26 cellular contexts compared by ENCODE assay signal in the genomic region with DNA sequence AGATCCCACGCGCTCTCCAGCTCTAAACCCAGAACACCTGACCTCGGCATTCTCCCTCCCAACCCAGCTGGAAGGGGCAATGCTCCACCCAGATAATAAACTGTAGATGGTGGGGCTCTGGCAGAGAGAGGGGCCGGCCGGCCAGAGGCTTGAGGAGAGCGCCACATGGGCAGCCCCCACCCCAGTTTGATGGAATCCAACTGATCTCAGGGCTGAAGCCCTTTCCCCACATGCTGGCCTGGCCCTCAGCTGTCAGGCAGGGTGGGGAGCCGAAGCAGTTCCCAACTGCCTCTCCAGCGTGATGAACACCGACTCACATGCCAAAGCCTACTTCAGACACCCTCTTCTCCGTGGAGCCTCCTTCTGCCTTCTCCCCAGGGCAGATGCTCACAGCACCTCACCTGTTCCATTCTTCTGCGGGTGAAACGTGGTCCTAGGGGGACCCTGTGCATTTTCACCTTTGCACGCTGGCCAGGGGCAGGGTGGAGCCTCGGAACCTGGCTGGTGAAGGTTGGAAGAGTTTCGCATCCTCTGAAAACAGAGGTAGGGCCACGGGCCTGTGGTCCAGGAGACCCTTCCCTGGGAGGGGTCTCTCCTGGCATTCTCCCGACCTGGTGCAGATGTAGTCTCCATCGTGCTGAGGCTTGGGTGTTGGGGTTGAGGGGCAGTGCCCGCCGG.
"Had no signal": no experiment of that assay in that cellular context is flagged by ENCODE, and none has a peak within 500 bp of the region (broad histone marks: within the 10 kb centered on the region; RNA-seq: fewer than 3 reads in every experiment).

No MANE protein-coding gene starts in this region.

- DNase-seq: activated B cell treated with CpG ODN at 0.5 μM for 24 hours; activated CD4-positive, alpha-beta T cell treated with anti-CD3 and anti-CD28 coated beads for 36 hours; activated CD4-positive, alpha-beta T cell treated with anti-CD3 and anti-CD28 coated beads, Interleukin-2, amount 50 U/mL, for 4 hours; activated CD8-positive, alpha-beta memory T cell treated with anti-CD3 and anti-CD28 coated beads, Interleukin-2, amount 50 U/mL, for 48 hours; activated naive CD4-positive, alpha-beta T cell; activated T-cell treated with anti-CD3 and anti-CD28 coated beads, Interleukin-2, amount 50 U/mL, for 4 hours; adrenal gland; brain microvascular endothelial cell; central memory CD4-positive, alpha-beta T cell; hippocampal formation; mucosa of descending colon; naive B cell; retina; stimulated activated CD4-positive, alpha-beta T cell treated with anti-CD3 and anti-CD28 coated beads, Interleukin-12 subunit alpha, Interleukin-12 subunit beta, amount 100 ng/mL, for 4 hours; stimulated activated CD4-positive, alpha-beta T cell treated with anti-CD3 and anti-CD28 coated beads, Interleukin-4, amount 100 ng/mL, for 4 hours; stimulated activated naive CD8-positive, alpha-beta T cell treated with anti-CD3 and anti-CD28 coated beads, Interleukin-15, Interleukin-2, amounts not matched to agents 100 U/mL and 50 U/mL, for 24 hours; substantia nigra had no signal

- H3K4me3 Mint-ChIP-seq: activated B cell treated with CpG ODN at 0.5 μM for 24 hours; activated CD4-positive, alpha-beta T cell treated with anti-CD3 and anti-CD28 coated beads for 36 hours; activated naive CD8-positive, alpha-beta T cell; activated T-cell treated with anti-CD3 and anti-CD28 coated beads, Interleukin-2, amount 50 U/mL, for 4 hours; memory B cell; naive B cell; neural crest cell; T-helper 1 cell treated with Interleukin-12 subunit alpha and Interleukin-12 subunit beta and Interleukin-4 antibody, amounts not matched to agents 30 μg/mL and 1 μg/mL, for 36 hours had no signal

- H3K27ac ChIP-seq: adrenal gland, ascending aorta, brain microvascular endothelial cell, esophagus muscularis mucosa, thyroid gland had no signal

- H3K36me3 ChIP-seq: adrenal gland, ascending aorta, brain microvascular endothelial cell, esophagus muscularis mucosa, thyroid gland had no signal

- H3K4me3 ChIP-seq: adrenal gland, ascending aorta, esophagus muscularis mucosa, mucosa of descending colon, thyroid gland had no signal

- H3K4me1 ChIP-seq: adrenal gland, ascending aorta had no signal

- H3K36me3 Mint-ChIP-seq: activated naive CD8-positive, alpha-beta T cell; memory B cell; naive B cell had no signal

- H3K4me1 Mint-ChIP-seq: activated B cell treated with CpG ODN at 0.5 μM for 24 hours; activated CD4-positive, alpha-beta T cell treated with anti-CD3 and anti-CD28 coated beads for 36 hours; memory B cell had no signal

- H3K27ac Mint-ChIP-seq: activated B cell treated with CpG ODN at 0.5 μM for 24 hours; activated CD4-positive, alpha-beta T cell treated with anti-CD3 and anti-CD28 coated beads for 36 hours; activated naive CD8-positive, alpha-beta T cell; activated T-helper 2 cell treated with anti-CD3 and anti-CD28 coated beads, Interferon-gamma antibody, Interleukin-2, Interleukin-4, amounts not matched to agents 10 μg/mL and 5 μg/mL and 100 μg/mL, durations not matched to agents 14 hours and 24 hours and 36 hours; memory B cell; progenitor cell of endocrine pancreas; T-helper 1 cell treated with Interleukin-12 subunit alpha and Interleukin-12 subunit beta and Interleukin-4 antibody, amounts not matched to agents 30 μg/mL and 1 μg/mL, for 36 hours had no signal

- H3K9me3 ChIP-seq: adrenal gland, ascending aorta, esophagus muscularis mucosa, mucosa of descending colon, thyroid gland had no signal

- H3K27me3 ChIP-seq: adrenal gland, ascending aorta, brain microvascular endothelial cell, thyroid gland had no signal
